Comparison of ENCODE assay signal across 8 cellular contexts in genomic region chr17:75601057-75601987, GRCh38. TPM values are rescaled to one million over a fixed set of nuclear protein-coding genes. Genes with fewer than 3 reads are reported as not detected.
DNase-seq lines count a peak whose midpoint lies in the region; ATAC-seq and TF ChIP-seq lines count a peak whose summit lies in the region.

No MANE protein-coding gene starts in this region.

- H3K27me3 ChIP-seq in DND-41 (ENCODE audit: insufficient read depth, low read length, poor library complexity) = no peaks in the 10 kb centered on the region
- H3K27me3 ChIP-seq in SK-N-SH (ENCODE audit: insufficient read depth) = no peaks in the 10 kb centered on the region
- H3K27me3 ChIP-seq in hepatocyte = no peaks in the 10 kb centered on the region

- peak; percentile 60 for DNase-seq in DND-41
- DNase-seq in SK-N-SH = peak; percentile 83
- peak; percentile 60 for DNase-seq in activated naive CD4-positive, alpha-beta T cell treated with anti-CD3 and anti-CD28 coated beads, Interleukin-2, amount 50 U/mL, for 16 hours
- peak; percentile 66 for DNase-seq in hepatocyte (ENCODE audit: low spot score)
- DNase-seq in stimulated activated CD4-positive, alpha-beta T cell treated with anti-CD3 and anti-CD28 coated beads, Interleukin-15, amount 100 ng/mL, for 48 hours (ENCODE audit: low read depth in 2 of 2) = peak; percentile 44 to 53

- TF ChIP-seq RAD21 in SK-N-SH (IDR thresholded peaks at IDR 0.05; ENCODE audit: low read length) = peak; percentile 41

- H4K20me1 ChIP-seq in DND-41 (ENCODE audit: insufficient read depth, low read length) = no peaks in the 10 kb centered on the region
- no peaks in the 10 kb centered on the region for H4K20me1 ChIP-seq in SK-N-SH (ENCODE audit: insufficient read depth)
- no peaks in the 10 kb centered on the region for H4K20me1 ChIP-seq in hepatocyte (ENCODE audit: insufficient read depth, poor library complexity, severe bottlenecking)

- H3K9ac ChIP-seq in DND-41 (ENCODE audit: low read depth, low read length) = no peak overlapping the region
- H3K9ac ChIP-seq in SK-N-SH = no peak overlapping the region

- H3K27ac ChIP-seq in DND-41 (ENCODE audit: low read length) (no peak overlapping the region), SK-N-SH (ENCODE audit: low read depth in 2 of 2, low read length in 1 of 2) (no peak overlapping the region), hepatocyte (no peak overlapping the region)

- H3K4me3 ChIP-seq in DND-41 (ENCODE audit: low read depth in 1 of 2, low read length in 2 of 2) (no peak overlapping the region), SK-N-SH (ENCODE audit: low read depth in 2 of 2, low read length in 1 of 2) (no peak overlapping the region), hepatocyte (no peak overlapping the region)

- H3F3A ChIP-seq in SK-N-SH (replicated peaks; ENCODE audit: insufficient read depth) = no peaks in the 10 kb centered on the region

- no peak overlapping the region for H2AFZ ChIP-seq in DND-41 (ENCODE audit: low read depth, low read length)
- no peak overlapping the region for H2AFZ ChIP-seq in SK-N-SH (ENCODE audit: low read depth)
- no peak overlapping the region for H2AFZ ChIP-seq in hepatocyte

- 53% methylated on average over 28 of the region's 28 CpGs for WGBS in SK-N-SH (ENCODE audit: low lambda C conversion rate)
- 68% methylated on average over 28 of the region's 28 CpGs for WGBS in hepatocyte (ENCODE audit: low lambda C conversion rate, missing lambda C conversion rate)

- POLR2A ChIA-PET in SK-N-SH (lab: Yijun Ruan, JAX) = interaction anchor here (0.5 kb wide), 1 partner anchor 555 kb away, joined by 3 read pairs; no protein-coding TSS in a partner anchor

- no peaks in the 10 kb centered on the region for H3K9me2 ChIP-seq in SK-N-SH
- H3K9me2 ChIP-seq in hepatocyte (replicated peaks; ENCODE audit: insufficient read depth) = no peaks in the 10 kb centered on the region

- H3K4me2 ChIP-seq in DND-41 (ENCODE audit: insufficient read depth, low read length) (no peak overlapping the region), SK-N-SH (no peak overlapping the region), hepatocyte (no peak overlapping the region)

- ATAC-seq in DND-41 (ENCODE audit: insufficient read depth, low read depth) (peak; percentile 85), HG03439 (IDR thresholded peaks at IDR 0.05; ENCODE audit: unreplicated experiment) (no peak), GM21825 (IDR thresholded peaks at IDR 0.05; ENCODE audit: unreplicated experiment) (no peak)

- H3K79me2 ChIP-seq in DND-41 (ENCODE audit: insufficient read depth, low read length) (no peaks in the 10 kb centered on the region), SK-N-SH (ENCODE audit: insufficient read depth) (no peaks in the 10 kb centered on the region), hepatocyte (no peaks in the 10 kb centered on the region)

- CTCF ChIA-PET in SK-N-SH (lab: Yijun Ruan, JAX) = interaction anchor here (0.5 to 8.9 kb wide), 40 partner anchors 10 to 471 kb away, joined by 3 to 103 read pairs (median 4); partner anchors contain the start of genes GALK1, RECQL5, SAP30BP and SMIM5

- H3K36me3 ChIP-seq in DND-41 (ENCODE audit: insufficient read depth, low read length) (no peaks in the 10 kb centered on the region), SK-N-SH (replicated peaks in 1 of 2; ENCODE audit: control insufficient read depth in 1 of 2, insufficient read depth in 2 of 2, low read length in 1 of 2) (no peaks in the 10 kb centered on the region), hepatocyte (replicated peaks; ENCODE audit: insufficient read depth, low read depth) (no peaks in the 10 kb centered on the region)

- TF ChIP-seq EP300 in SK-N-SH (IDR thresholded peaks at IDR 0.05; ENCODE audit: borderline replicate concordance in 1 of 2, low read depth in 1 of 2, low read length in 1 of 2) = no peak

- H3K4me1 ChIP-seq in DND-41 (ENCODE audit: insufficient read depth, low read length) (no peaks in the 10 kb centered on the region), SK-N-SH (ENCODE audit: control insufficient read depth in 1 of 2, insufficient read depth in 2 of 2, low read depth in 1 of 2, low read length in 1 of 2) (no peaks in the 10 kb centered on the region), hepatocyte (ENCODE audit: insufficient read depth) (no peaks in the 10 kb centered on the region)

- TF ChIP-seq CTCF in DND-41 (IDR thresholded peaks at IDR 0.05; ENCODE audit: borderline replicate concordance, extremely low read depth, low read length, poor library complexity, severe bottlenecking) = peak; percentile 71
- TF ChIP-seq CTCF in LNCAP (IDR thresholded peaks at IDR 0.05) = peak; percentile 88
- peak; percentile 92 for TF ChIP-seq CTCF in SK-N-SH (IDR thresholded peaks at IDR 0.05)
- TF ChIP-seq CTCF in hepatocyte (IDR thresholded peaks at IDR 0.05; ENCODE audit: poor library complexity) = peak; percentile 62

- H3K9me3 ChIP-seq in DND-41 (ENCODE audit: insufficient read depth, low read length, severe bottlenecking) = no peaks in the 10 kb centered on the region
- H3K9me3 ChIP-seq in SK-N-SH = no peaks in the 10 kb centered on the region
- no peaks in the 10 kb centered on the region for H3K9me3 ChIP-seq in hepatocyte (ENCODE audit: low read depth)

TF ChIP-seq in SK-N-SH, 30 proteins besides CTCF, POLR2A, EP300 and RAD21:
- peak; percentile 24; the same call in 1 of the 2 replicates for TF ChIP-seq FOXJ3 (CRISPR knock-in tag; IDR thresholded peaks at IDR 0.05)
- TF ChIP-seq POLR2AphosphoS5 (IDR thresholded peaks at IDR 0.05; ENCODE audit: low read depth, low read length) = no peak
- TF ChIP-seq SMC3 (IDR thresholded peaks at IDR 0.05; ENCODE audit: low read depth, low read length) = peak; percentile 41; the same call in 1 of the 2 replicates
- no peak for TF ChIP-seq NFIC (IDR thresholded peaks at IDR 0.05; ENCODE audit: borderline replicate concordance)

RNA-seq across cellular contexts. Expression of gene MYO15B, which starts 13.7 kb away (rescaled TPM):
- 9.7 and 10.3 TPM in 2 replicates for polyA plus RNA-seq in SK-N-SH (2012; rRNA removed)
- 1.2 and 2.0 TPM in 2 replicates for polyA plus RNA-seq in SK-N-SH (2012; cell fraction: cytosol; rRNA removed)
- polyA plus RNA-seq in SK-N-SH (2012; cell fraction: nucleus; rRNA removed) = 82.9 and 131 TPM in 2 replicates
- total RNA-seq in hepatocyte = 99.8 and 153 TPM in 2 replicates
- polyA plus RNA-seq in hepatocyte = 124 and 132 TPM in 2 replicates

RNA-seq across cellular contexts. Expression of gene SMIM5, which starts 31.9 kb away (rescaled TPM):
- 0.02 TPM in 1 of 2 replicates, not detected in the other for polyA plus RNA-seq in SK-N-SH (2012; rRNA removed)
- polyA plus RNA-seq in SK-N-SH (2012; cell fraction: cytosol; rRNA removed) = not detected in 2 replicates
- 0.14 and 0.39 TPM in 2 replicates for polyA plus RNA-seq in SK-N-SH (2012; cell fraction: nucleus; rRNA removed)
- total RNA-seq in hepatocyte = 4.1 and 4.5 TPM in 2 replicates
- 6.8 and 7.7 TPM in 2 replicates for polyA plus RNA-seq in hepatocyte
